Comparison of ENCODE assay signal across 9 cellular contexts in genomic region chr11:72609045-72609444, GRCh38.
A peak's percentile ranks its signal among the peaks of the same experiment; 100 is the strongest.
DNase-seq lines count a peak whose midpoint lies in the region; ATAC-seq and TF ChIP-seq lines count a peak whose summit lies in the region.
"Had no signal": no experiment of that assay in that cellular context is flagged by ENCODE, and none has a peak within 500 bp of the region (broad histone marks: within the 10 kb centered on the region; RNA-seq: fewer than 3 reads in every experiment).

No MANE protein-coding gene starts in this region.

- no peaks in the 10 kb centered on the region for H3K9me3 Mint-ChIP-seq in mesothelial cell of epicardium
- no peaks in the 10 kb centered on the region for H3K9me3 Mint-ChIP-seq in activated T-helper 1 cell treated with anti-CD3 and anti-CD28 coated beads, Interleukin-12 subunit alpha, Interleukin-12 subunit beta, Interleukin-2, Interleukin-4 antibody, amounts not matched to agents 30 ng/mL and 10 ng/mL and 1 ng/mL, durations not matched to agents 14 hours and 24 hours and 36 hours

- DNase-seq in DMS53 treated with DMSO at 0.1 percent for 48 hours (lab: John Stamatoyannopoulos, UW; ENCODE audit: unreplicated experiment) (peak; percentile 20), KBM-7 (peak; percentile 25), astrocyte of the cerebellum (ENCODE audit: low read depth) (no peak), mesothelial cell of epicardium (ENCODE audit: low spot score in 2 of 2, unreplicated experiment in 2 of 2) (no peak), HT-29 (ENCODE audit: low spot score) (no peak), left ventricle myocardium superior (no peak)
- DNase-seq in activated T-helper 1 cell treated with anti-CD3 and anti-CD28 coated beads, Interleukin-12 subunit alpha, Interleukin-12 subunit beta, Interleukin-2, Interleukin-4 antibody, amounts not matched to agents 30 ng/mL and 10 ng/mL and 1 ng/mL, durations not matched to agents 14 hours and 24 hours and 36 hours (ENCODE audit: low spot score): no peak

- peaks cover 67% of the 10 kb centered on the region for H3K27me3 Mint-ChIP-seq in mesothelial cell of epicardium (ENCODE audit: low read depth)
- H3K27me3 Mint-ChIP-seq in activated T-helper 1 cell treated with anti-CD3 and anti-CD28 coated beads, Interleukin-12 subunit alpha, Interleukin-12 subunit beta, Interleukin-2, Interleukin-4 antibody, amounts not matched to agents 30 ng/mL and 10 ng/mL and 1 ng/mL, durations not matched to agents 14 hours and 24 hours and 36 hours (ENCODE audit: insufficient read depth): peaks cover 14% of the 10 kb centered on the region

- intact Hi-C loops in activated T-helper 1 cell treated with anti-CD3 and anti-CD28 coated beads, Interleukin-12 subunit alpha, Interleukin-12 subunit beta, Interleukin-2, Interleukin-4 antibody, amounts not matched to agents 30 ng/mL and 10 ng/mL and 1 ng/mL, durations not matched to agents 14 hours and 24 hours and 36 hours (cut with micrococcal nuclease): no loop called here
- intact Hi-C loops in left ventricle myocardium superior (cut with micrococcal nuclease): no loop called here

- in situ Hi-C loops in KBM-7 (cut with MboI; ENCODE audit: low pct_unique_long_range_greater_than_20kb, low sequenced_read_pairs) (no loop called here), astrocyte of the cerebellum (cut with HindIII; ENCODE audit: low sequenced_read_pairs) (no loop called here)

- H3K4me3 Mint-ChIP-seq in mesothelial cell of epicardium: no peak overlapping the region
- no peak overlapping the region for H3K4me3 Mint-ChIP-seq in activated T-helper 1 cell treated with anti-CD3 and anti-CD28 coated beads, Interleukin-12 subunit alpha, Interleukin-12 subunit beta, Interleukin-2, Interleukin-4 antibody, amounts not matched to agents 30 ng/mL and 10 ng/mL and 1 ng/mL, durations not matched to agents 14 hours and 24 hours and 36 hours

- no peak for ATAC-seq in HG02840 (IDR thresholded peaks at IDR 0.05; ENCODE audit: low FRiP score, unreplicated experiment)
- ATAC-seq in left ventricle myocardium superior: no peak

- H3K27ac Mint-ChIP-seq in mesothelial cell of epicardium: no peak overlapping the region
- H3K27ac Mint-ChIP-seq in activated T-helper 1 cell treated with anti-CD3 and anti-CD28 coated beads, Interleukin-12 subunit alpha, Interleukin-12 subunit beta, Interleukin-2, Interleukin-4 antibody, amounts not matched to agents 30 ng/mL and 10 ng/mL and 1 ng/mL, durations not matched to agents 14 hours and 24 hours and 36 hours: no peak overlapping the region

- H3K4me3 ChIP-seq in astrocyte of the cerebellum (ENCODE audit: low read depth, low read length): no peak overlapping the region
- H3K4me3 ChIP-seq: SK-N-MC had no signal

- no peaks in the 10 kb centered on the region for H3K36me3 Mint-ChIP-seq in mesothelial cell of epicardium
- no peaks in the 10 kb centered on the region for H3K36me3 Mint-ChIP-seq in activated T-helper 1 cell treated with anti-CD3 and anti-CD28 coated beads, Interleukin-12 subunit alpha, Interleukin-12 subunit beta, Interleukin-2, Interleukin-4 antibody, amounts not matched to agents 30 ng/mL and 10 ng/mL and 1 ng/mL, durations not matched to agents 14 hours and 24 hours and 36 hours (ENCODE audit: low read depth)

- peak; percentile 58 for TF ChIP-seq CTCF in astrocyte of the cerebellum (IDR thresholded peaks at IDR 0.05; ENCODE audit: low read depth, low read length, missing control alignments)
- TF ChIP-seq CTCF in mesothelial cell of epicardium (IDR thresholded peaks at IDR 0.05; ENCODE audit: unreplicated experiment): peak; percentile 27

- H3K4me1 Mint-ChIP-seq in mesothelial cell of epicardium: no peaks in the 10 kb centered on the region
- H3K4me1 Mint-ChIP-seq in activated T-helper 1 cell treated with anti-CD3 and anti-CD28 coated beads, Interleukin-12 subunit alpha, Interleukin-12 subunit beta, Interleukin-2, Interleukin-4 antibody, amounts not matched to agents 30 ng/mL and 10 ng/mL and 1 ng/mL, durations not matched to agents 14 hours and 24 hours and 36 hours (ENCODE audit: low read depth): peaks cover 19% of the 10 kb centered on the region

Comparison
In these comparisons a context has a peak if more than half of its experiments do, and no peak if none do; other contexts are left out.
1. DNase-seq: peak in DMS53 treated with DMSO at 0.1 percent for 48 hours (single experiment) and KBM-7 (single experiment); none in astrocyte of the cerebellum (single experiment), mesothelial cell of epicardium (0 of 2), HT-29 (single experiment), activated T-helper 1 cell treated with anti-CD3 and anti-CD28 coated beads, Interleukin-12 subunit alpha, Interleukin-12 subunit beta, Interleukin-2, Interleukin-4 antibody, amounts not matched to agents 30 ng/mL and 10 ng/mL and 1 ng/mL, durations not matched to agents 14 hours and 24 hours and 36 hours (single experiment) and left ventricle myocardium superior (single experiment).